In genomic region chr5:65198777-65199120, GRCh38 we compare ENCODE assay signal across 2 cellular contexts.
TF ChIP-seq lines count a peak whose summit lies in the region.

No MANE protein-coding gene starts in this region.

TF ChIP-seq in IMR-90, 13 proteins besides CTCF, POLR2A, EP300 and RAD21 (continued from another document):
- TF ChIP-seq MAZ (IDR thresholded peaks at IDR 0.05; ENCODE audit: borderline replicate concordance, low read depth, low read length) = no peak
- peak; percentile 74 for TF ChIP-seq CEBPB (IDR thresholded peaks at IDR 0.05; ENCODE audit: low read depth, low read length)
- peak; percentile 75 for TF ChIP-seq FOS (IDR thresholded peaks at IDR 0.05; ENCODE audit: low read depth, low read length)
- no peak for TF ChIP-seq MXI1 (IDR thresholded peaks at IDR 0.05; ENCODE audit: borderline replicate concordance, low read depth, low read length)
- peak; percentile 11; the same call in 1 of the 2 replicates for TF ChIP-seq SMC3 (IDR thresholded peaks at IDR 0.05; ENCODE audit: low read depth, low read length)
- no peak for TF ChIP-seq NFE2L2 (IDR thresholded peaks at IDR 0.05; ENCODE audit: low read depth, low read length)
- TF ChIP-seq MAFK (IDR thresholded peaks at IDR 0.05; ENCODE audit: low read depth, low read length) = peak; percentile 14; the same call in 1 of the 2 replicates
- peak; percentile 52 for TF ChIP-seq RCOR1 (IDR thresholded peaks at IDR 0.05; ENCODE audit: insufficient replicate concordance, low read length)
- no peak for TF ChIP-seq ELK1 (IDR thresholded peaks at IDR 0.05; ENCODE audit: borderline replicate concordance, low read depth, low read length)
TF ChIP-seq in IMR-90: peak in this region for 5.

TF ChIP-seq in K562, 482 proteins besides CTCF, POLR2A, EP300 and RAD21 (continued from another document):
- TF ChIP-seq, protein P1, sequence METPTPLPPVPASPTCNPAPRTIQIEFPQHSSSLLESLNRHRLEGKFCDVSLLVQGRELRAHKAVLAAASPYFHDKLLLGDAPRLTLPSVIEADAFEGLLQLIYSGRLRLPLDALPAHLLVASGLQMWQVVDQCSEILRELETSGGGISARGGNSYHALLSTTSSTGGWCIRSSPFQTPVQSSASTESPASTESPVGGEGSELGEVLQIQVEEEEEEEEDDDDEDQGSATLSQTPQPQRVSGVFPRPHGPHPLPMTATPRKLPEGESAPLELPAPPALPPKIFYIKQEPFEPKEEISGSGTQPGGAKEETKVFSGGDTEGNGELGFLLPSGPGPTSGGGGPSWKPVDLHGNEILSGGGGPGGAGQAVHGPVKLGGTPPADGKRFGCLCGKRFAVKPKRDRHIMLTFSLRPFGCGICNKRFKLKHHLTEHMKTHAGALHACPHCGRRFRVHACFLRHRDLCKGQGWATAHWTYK (CRISPR knock-in tag; IDR thresholded peaks at IDR 0.05) = no peak
- TF ChIP-seq, protein P2, sequence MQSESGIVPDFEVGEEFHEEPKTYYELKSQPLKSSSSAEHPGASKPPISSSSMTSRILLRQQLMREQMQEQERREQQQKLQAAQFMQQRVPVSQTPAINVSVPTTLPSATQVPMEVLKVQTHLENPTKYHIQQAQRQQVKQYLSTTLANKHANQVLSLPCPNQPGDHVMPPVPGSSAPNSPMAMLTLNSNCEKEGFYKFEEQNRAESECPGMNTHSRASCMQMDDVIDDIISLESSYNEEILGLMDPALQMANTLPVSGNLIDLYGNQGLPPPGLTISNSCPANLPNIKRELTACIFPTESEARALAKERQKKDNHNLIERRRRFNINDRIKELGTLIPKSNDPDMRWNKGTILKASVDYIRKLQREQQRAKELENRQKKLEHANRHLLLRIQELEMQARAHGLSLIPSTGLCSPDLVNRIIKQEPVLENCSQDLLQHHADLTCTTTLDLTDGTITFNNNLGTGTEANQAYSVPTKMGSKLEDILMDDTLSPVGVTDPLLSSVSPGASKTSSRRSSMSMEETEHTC (IDR thresholded peaks at IDR 0.05) = no peak
TF ChIP-seq in K562: peak in this region for 0.
